Comparison of ENCODE assay signal across 9 cellular contexts in genomic region chr15:67185621-67186225, GRCh38.
DNase-seq lines count a peak whose midpoint lies in the region; ATAC-seq, FAIRE-seq and TF ChIP-seq lines count a peak whose summit lies in the region.
"Had no signal": no experiment of that assay in that cellular context is flagged by ENCODE, and none has a peak within 500 bp of the region (broad histone marks: within the 10 kb centered on the region; RNA-seq: fewer than 3 reads in every experiment).

No MANE protein-coding gene starts in this region.

- H3K27ac ChIP-seq in HepG2 (ENCODE audit: extremely low read length, insufficient read depth, low read length) (no peak overlapping the region), right lobe of liver (no peak overlapping the region), mesenchymal stem cell (ENCODE audit: low read length, poor library complexity, severe bottlenecking) (no peak overlapping the region), vagina (peak overlapping the region; percentile 71)

- H4K8ac ChIP-seq in mesenchymal stem cell (ENCODE audit: low read length) = no peak overlapping the region

- H3K4me1 Mint-ChIP-seq in activated naive CD8-positive, alpha-beta T cell treated with anti-CD3 and anti-CD28 coated beads, Interleukin-2, amount 10 ng/mL, durations not matched to agents 7 days and 5 days = peaks cover 12% of the 10 kb centered on the region

- in situ Hi-C loops in HepG2 (cut with HindIII; ENCODE audit: extremely low pct_ligation_motif_present, low pct_unique_long_range_greater_than_20kb) = no loop called here

- CTCF ChIA-PET in HepG2 (lab: Yijun Ruan, JAX; ENCODE audit: low intra/inter-chr PET ratio, low total read pairs) = no interaction called here

- H3K23ac ChIP-seq in mesenchymal stem cell (ENCODE audit: low read length in 2 of 2) = no peak overlapping the region

- peak overlapping the region in 1 of 2 experiments; percentile 13 for H3K18ac ChIP-seq in mesenchymal stem cell (ENCODE audit: low read depth in 1 of 2, low read length in 2 of 2)

- DNase-seq in HepG2 (ENCODE audit: low spot score) = no peak
- DNase-seq in right lobe of liver = no peak
- DNase-seq in activated naive CD8-positive, alpha-beta T cell treated with anti-CD3 and anti-CD28 coated beads, Interleukin-2, amount 10 ng/mL, durations not matched to agents 7 days and 5 days = no peak
- DNase-seq in mesenchymal stem cell = no peak
- DNase-seq in vagina (ENCODE audit: extremely low spot score in 2 of 2) = peak in 1 of 2 donors; percentile 89
- no peak for DNase-seq in HuH-7.5 (ENCODE audit: low spot score)
- DNase-seq in cortex of kidney (lab: John Stamatoyannopoulos, UW) = no peak

- H3K9me3 ChIP-seq in HepG2 (ENCODE audit: low read length) = no peaks in the 10 kb centered on the region
- H3K9me3 ChIP-seq in right lobe of liver = no peaks in the 10 kb centered on the region
- H3K9me3 ChIP-seq in mesenchymal stem cell (ENCODE audit: control insufficient read depth, low read length) = no peaks in the 10 kb centered on the region
- no peaks in the 10 kb centered on the region for H3K9me3 ChIP-seq in vagina
- H3K9me3 ChIP-seq: pancreas had no signal

- H2BK5ac ChIP-seq in mesenchymal stem cell (ENCODE audit: low read depth, low read length, poor library complexity, severe bottlenecking) = no peak overlapping the region

- H3K4me2 ChIP-seq in HepG2 (ENCODE audit: low read depth, low read length) = no peak overlapping the region
- no peak overlapping the region for H3K4me2 ChIP-seq in mesenchymal stem cell (ENCODE audit: low read length, poor library complexity, severe bottlenecking)

- no peak overlapping the region for H2BK15ac ChIP-seq in mesenchymal stem cell (ENCODE audit: low read depth, poor library complexity, severe bottlenecking)

- H2BK12ac ChIP-seq in mesenchymal stem cell (ENCODE audit: low read length in 2 of 2) = peak overlapping the region in 1 of 2 experiments; percentile 80

- peak overlapping the region; percentile 43 for H3K27ac Mint-ChIP-seq in activated naive CD8-positive, alpha-beta T cell treated with anti-CD3 and anti-CD28 coated beads, Interleukin-2, amount 10 ng/mL, durations not matched to agents 7 days and 5 days

- TF ChIP-seq RAD21 in HepG2 (CRISPR knock-in tag; IDR thresholded peaks at IDR 0.05) = no peak

- H2AK5ac ChIP-seq in mesenchymal stem cell (ENCODE audit: low read length, severe bottlenecking) = no peak overlapping the region

- no TSS peak for BruUV-seq in HepG2 (replicated peaks; lab: Mats Ljungman, UMichigan)

- no peak overlapping the region for H2AFZ ChIP-seq in HepG2 (ENCODE audit: low read length)
- H2AFZ ChIP-seq in mesenchymal stem cell (ENCODE audit: low read depth, low read length) = no peak overlapping the region

- no peak overlapping the region for H3K14ac ChIP-seq in mesenchymal stem cell (ENCODE audit: low read length in 2 of 2)

- H3K27me3 ChIP-seq in HepG2 (ENCODE audit: control insufficient read depth in 1 of 2, insufficient read depth in 2 of 2, low read length in 2 of 2) = no peaks in the 10 kb centered on the region
- no peaks in the 10 kb centered on the region for H3K27me3 ChIP-seq in right lobe of liver
- H3K27me3 ChIP-seq in mesenchymal stem cell (ENCODE audit: control insufficient read depth in 1 of 2, insufficient read depth in 1 of 2, low read length in 2 of 2) = no peaks in the 10 kb centered on the region
- H3K27me3 ChIP-seq in vagina = no peaks in the 10 kb centered on the region
- H3K27me3 ChIP-seq: pancreas had no signal

- no peak overlapping the region for H3K4me3 ChIP-seq in HepG2 (replicated peaks in 1 of 3; ENCODE audit: insufficient read depth in 1 of 3, low read depth in 2 of 3, low read length in 3 of 3)
- no peak overlapping the region for H3K4me3 ChIP-seq in right lobe of liver
- H3K4me3 ChIP-seq in mesenchymal stem cell (ENCODE audit: insufficient read depth in 1 of 2, low read depth in 1 of 2, low read length in 2 of 2) = no peak overlapping the region
- H3K4me3 ChIP-seq in vagina = no peak overlapping the region
- H3K4me3 ChIP-seq: pancreas had no signal

- ATAC-seq in HepG2 = no peak
- no peak for ATAC-seq in right lobe of liver
- peak; percentile 39 for ATAC-seq in activated naive CD8-positive, alpha-beta T cell treated with anti-CD3 and anti-CD28 coated beads, Interleukin-2, amount 10 ng/mL, durations not matched to agents 7 days and 5 days (ENCODE audit: low read depth)
- ATAC-seq in HG03196 (IDR thresholded peaks at IDR 0.05; ENCODE audit: unreplicated experiment) = no peak

- H3K79me1 ChIP-seq in mesenchymal stem cell (replicated peaks; ENCODE audit: low read length, poor library complexity, severe bottlenecking) = peaks cover 3% of the 10 kb centered on the region

- no peaks in the 10 kb centered on the region for H3K27me3 Mint-ChIP-seq in activated naive CD8-positive, alpha-beta T cell treated with anti-CD3 and anti-CD28 coated beads, Interleukin-2, amount 10 ng/mL, durations not matched to agents 7 days and 5 days

- intact Hi-C loops in HepG2 (cut with micrococcal nuclease; ENCODE audit: unreplicated experiment) = no loop called here
- intact Hi-C loops in right lobe of liver (cut with DNase I) = no loop called here
- intact Hi-C loops in vagina (cut with DNase I) = loop anchor here (10.0 kb wide), 1 partner anchor 61 kb away; no protein-coding TSS in a partner anchor

- 93% methylated on average over 8 of the region's 9 CpGs for WGBS in HepG2 (ENCODE audit: low lambda C conversion rate)
- 56% methylated on average over 3 of the region's 9 CpGs for WGBS in right lobe of liver (ENCODE audit: insufficient coverage, low coverage, low lambda C conversion rate, missing lambda C conversion rate)
- 94% methylated on average over 9 of the region's 9 CpGs for WGBS in mesenchymal stem cell

- no peak for FAIRE-seq in HepG2 (lab: Jason Lieb, UNC)
- FAIRE-seq: pancreas had no signal

- no peaks in the 10 kb centered on the region for H3K79me2 ChIP-seq in HepG2 (ENCODE audit: insufficient read depth, low read length)

- H3K36me3 Mint-ChIP-seq in activated naive CD8-positive, alpha-beta T cell treated with anti-CD3 and anti-CD28 coated beads, Interleukin-2, amount 10 ng/mL, durations not matched to agents 7 days and 5 days = peaks cover 8% of the 10 kb centered on the region

- no peak for TF ChIP-seq POLR2A in HepG2 (IDR thresholded peaks at IDR 0.05; ENCODE audit: insufficient read depth in 1 of 2, low read depth in 2 of 2, low read length in 2 of 2)
- no peak for TF ChIP-seq POLR2A in right lobe of liver (IDR thresholded peaks at IDR 0.05)
- TF ChIP-seq POLR2A in vagina (IDR thresholded peaks at IDR 0.05) = no peak

- TF ChIP-seq CTCF in HepG2 (CRISPR knock-in tag; IDR thresholded peaks at IDR 0.05) = no peak
- no peak for TF ChIP-seq CTCF in right lobe of liver (IDR thresholded peaks at IDR 0.05)
- peak in 1 of 3 experiments; percentile 3 for TF ChIP-seq CTCF in vagina (IDR thresholded peaks at IDR 0.05)

- peaks cover 36% of the 10 kb centered on the region for H3K4me1 ChIP-seq in HepG2 (ENCODE audit: insufficient read depth, low read length)
- no peaks in the 10 kb centered on the region for H3K4me1 ChIP-seq in right lobe of liver
- H3K4me1 ChIP-seq in mesenchymal stem cell (ENCODE audit: control insufficient read depth, insufficient read depth, low read depth, low read length) = peaks cover 15% of the 10 kb centered on the region
- H3K4me1 ChIP-seq in vagina = peaks cover 75% of the 10 kb centered on the region

- no peak overlapping the region for H3K4me3 Mint-ChIP-seq in activated naive CD8-positive, alpha-beta T cell treated with anti-CD3 and anti-CD28 coated beads, Interleukin-2, amount 10 ng/mL, durations not matched to agents 7 days and 5 days

- no peak overlapping the region for H4K91ac ChIP-seq in mesenchymal stem cell (ENCODE audit: low read length)

- H3K9ac ChIP-seq in HepG2 (ENCODE audit: insufficient read depth, low read depth, low read length) (no peak overlapping the region), mesenchymal stem cell (ENCODE audit: low read length) (peak overlapping the region; percentile 41)

- H2BK120ac ChIP-seq in mesenchymal stem cell (ENCODE audit: low read depth, low read length) = no peak overlapping the region

- H3K4ac ChIP-seq in mesenchymal stem cell (ENCODE audit: low read depth in 1 of 2, low read length in 2 of 2) = no peak overlapping the region

- H4K20me1 ChIP-seq in HepG2 (ENCODE audit: insufficient read depth, low read length) = peaks cover 3% of the 10 kb centered on the region

- POLR2A ChIA-PET in HepG2 (lab: Yijun Ruan, JAX) = interaction anchor here (0.7 kb wide), 1 partner anchor 50 kb away, joined by 3 read pairs; no protein-coding TSS in a partner anchor
- POLR2A ChIA-PET in activated naive CD8-positive, alpha-beta T cell treated with anti-CD3 and anti-CD28 coated beads, Interleukin-2, amount 10 ng/mL, durations not matched to agents 7 days and 5 days (lab: Charles Lee) = no interaction called here

- TF ChIP-seq EP300 in HepG2 (IDR thresholded peaks at IDR 0.05; ENCODE audit: low read depth in 2 of 2, low read length in 2 of 2) (no peak), HepG2 (CRISPR knock-in tag; IDR thresholded peaks at IDR 0.05; ENCODE audit: borderline replicate concordance) (no peak)

- H3K36me3 ChIP-seq in HepG2 (replicated peaks in 1 of 2; ENCODE audit: control insufficient read depth in 1 of 2, insufficient read depth in 2 of 2, low read length in 2 of 2) (peaks cover 37 to 82% of the 10 kb centered on the region in 2 experiments), right lobe of liver (peaks cover 0 to 52% (median 16%) of the 10 kb centered on the region in 4 donors), mesenchymal stem cell (ENCODE audit: control insufficient read depth in 1 of 2, insufficient read depth in 2 of 2, low read depth in 1 of 2, low read length in 2 of 2) (peaks cover 60 to 74% of the 10 kb centered on the region in 2 experiments), vagina (peaks cover 0 to 31% of the 10 kb centered on the region in 2 donors)

- H3K9me3 Mint-ChIP-seq in activated naive CD8-positive, alpha-beta T cell treated with anti-CD3 and anti-CD28 coated beads, Interleukin-2, amount 10 ng/mL, durations not matched to agents 7 days and 5 days = no peaks in the 10 kb centered on the region

TF ChIP-seq in HepG2, 621 proteins besides CTCF, POLR2A, EP300 and RAD21:
- TF ChIP-seq SSRP1 (CRISPR knock-in tag; IDR thresholded peaks at IDR 0.05) (0 out of 2 replicates have a peak, but pooled peaks have one; percentile 37), ZNF34 (CRISPR knock-in tag; IDR thresholded peaks at IDR 0.05; ENCODE audit: borderline replicate concordance) (no peak), RBM22 (optimal IDR thresholded peaks at IDR 0.05; ENCODE audit: low read length) (peak; percentile 67)
